Comparison of ENCODE assay signal across 9 cellular contexts in the genomic region with DNA sequence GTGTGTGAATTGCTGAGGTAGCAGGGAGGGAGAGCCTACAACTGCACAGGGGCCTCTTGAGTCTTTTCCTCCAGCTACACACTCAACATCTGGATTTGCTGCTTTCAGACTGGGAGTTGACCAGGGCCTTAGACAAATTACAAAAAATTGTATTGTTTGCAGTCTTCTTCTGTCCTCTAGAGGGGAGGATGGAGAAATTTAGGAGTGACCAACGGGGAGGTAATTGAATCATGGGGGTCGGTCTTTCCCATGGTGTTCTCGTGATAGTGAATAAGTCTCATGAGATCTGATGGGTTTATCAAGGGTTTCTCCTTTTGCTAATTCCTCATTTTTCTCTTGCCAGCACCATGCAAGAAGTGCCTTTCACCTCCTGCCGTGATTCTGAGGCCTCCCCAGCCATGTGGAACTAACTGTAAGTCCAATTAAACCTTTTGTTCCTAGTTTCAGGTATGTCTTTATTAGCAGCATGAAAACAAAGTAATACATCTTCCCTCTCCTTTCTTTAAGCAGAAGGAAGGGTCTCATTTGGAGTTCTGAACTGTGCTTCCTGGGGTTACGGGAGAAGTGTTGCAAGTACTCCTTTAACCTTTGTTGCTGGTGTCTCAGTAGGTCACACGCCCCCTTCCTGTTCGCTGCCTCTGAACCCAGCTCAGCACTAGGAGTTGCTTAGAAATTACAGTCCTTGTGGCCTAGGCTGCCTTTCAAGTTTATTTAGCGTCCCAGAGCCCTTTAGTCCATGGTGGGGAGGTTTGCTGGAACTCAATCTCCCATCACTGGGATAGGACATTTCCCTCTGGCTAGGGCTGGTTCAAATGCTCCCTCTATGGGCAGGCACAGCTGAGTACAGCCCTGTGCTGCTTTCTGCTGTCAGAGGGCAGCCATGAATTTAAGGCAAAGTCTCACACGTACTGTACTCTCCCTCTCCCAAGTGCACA. TPM values are rescaled to one million over a fixed set of nuclear protein-coding genes. Genes with fewer than 3 reads are reported as not detected.
DNase-seq lines count a peak whose midpoint lies in the region; ATAC-seq and TF ChIP-seq lines count a peak whose summit lies in the region.
"Had no signal": no experiment of that assay in that cellular context is flagged by ENCODE, and none has a peak within 500 bp of the region (broad histone marks: within the 10 kb centered on the region; RNA-seq: fewer than 3 reads in every experiment).

No MANE protein-coding gene starts in this region.

- H3K27ac Mint-ChIP-seq in activated naive CD4-positive, alpha-beta T cell treated with anti-CD3 and anti-CD28 coated beads, Interleukin-2, amount 50 U/mL, for 72 hours = no peak overlapping the region
- H3K27ac Mint-ChIP-seq in nephron progenitor cell = no peak overlapping the region
- H3K27ac Mint-ChIP-seq: T-helper 1 cell treated with Interleukin-12 subunit alpha and Interleukin-12 subunit beta and Interleukin-4 antibody, amounts not matched to agents 30 μg/mL and 1 μg/mL, for 36 hours had no signal

- H3K9me3 ChIP-seq in uterus = no peaks in the 10 kb centered on the region

- peaks cover 15% of the 10 kb centered on the region for H3K4me1 Mint-ChIP-seq in nephron progenitor cell

- H3K27me3 ChIP-seq in uterus = no peaks in the 10 kb centered on the region

- H3K36me3 Mint-ChIP-seq in activated naive CD4-positive, alpha-beta T cell treated with anti-CD3 and anti-CD28 coated beads, Interleukin-2, amount 50 U/mL, for 72 hours = no peaks in the 10 kb centered on the region
- H3K36me3 Mint-ChIP-seq in nephron progenitor cell (ENCODE audit: low read depth) = no peaks in the 10 kb centered on the region

- no peak overlapping the region for H3K4me3 ChIP-seq in HFF-Myc (replicated peaks; ENCODE audit: low read depth, low read length)
- no peak overlapping the region for H3K4me3 ChIP-seq in uterus

- H3K36me3 ChIP-seq in uterus = no peaks in the 10 kb centered on the region

- DNase-seq in GM10266 (ENCODE audit: extremely low spot score) = no peak
- DNase-seq in HFF-Myc (ENCODE audit: extremely low read depth, low read depth) = no peak
- no peak for DNase-seq in activated naive CD4-positive, alpha-beta T cell treated with anti-CD3 and anti-CD28 coated beads, Interleukin-2, amount 50 U/mL, for 72 hours (ENCODE audit: low spot score in 2 of 2)
- DNase-seq in nephron progenitor cell = no peak
- no peak for DNase-seq in activated CD8-positive, alpha-beta memory T cell treated with anti-CD3 and anti-CD28 coated beads, Interleukin-2, amount 50 U/mL, for 4 hours
- DNase-seq in posterior vena cava (ENCODE audit: low spot score) = no peak
- DNase-seq in uterus = no peak

- H3K27ac ChIP-seq in uterus = no peak overlapping the region

- TF ChIP-seq CTCF in GM10266 (IDR thresholded peaks at IDR 0.05; ENCODE audit: control insufficient read depth, insufficient read depth, low read depth, missing control alignments) (peak; percentile 56), HFF-Myc (IDR thresholded peaks at IDR 0.05; ENCODE audit: low read depth, low read length, missing control alignments) (peak; percentile 29), nephron progenitor cell (IDR thresholded peaks at IDR 0.05) (peak; percentile 9), uterus (IDR thresholded peaks at IDR 0.05) (no peak)

- TF ChIP-seq POLR2A in uterus (IDR thresholded peaks at IDR 0.05) = no peak

- intact Hi-C loops in posterior vena cava (cut with DNase I) (no loop called here), uterus (cut with DNase I; ENCODE audit: low total_unique reads) (no loop called here)

- peak; percentile 53 to 73 for ATAC-seq in activated naive CD4-positive, alpha-beta T cell treated with anti-CD3 and anti-CD28 coated beads, Interleukin-2, amount 50 U/mL, for 72 hours

- no peaks in the 10 kb centered on the region for H3K9me3 Mint-ChIP-seq in activated naive CD4-positive, alpha-beta T cell treated with anti-CD3 and anti-CD28 coated beads, Interleukin-2, amount 50 U/mL, for 72 hours
- no peaks in the 10 kb centered on the region for H3K9me3 Mint-ChIP-seq in nephron progenitor cell
- H3K9me3 Mint-ChIP-seq: T-helper 1 cell treated with Interleukin-12 subunit alpha and Interleukin-12 subunit beta and Interleukin-4 antibody, amounts not matched to agents 30 μg/mL and 1 μg/mL, for 36 hours had no signal

- H3K27me3 Mint-ChIP-seq in nephron progenitor cell (ENCODE audit: low read depth, poor library complexity) = peaks cover 3% of the 10 kb centered on the region

- no peaks in the 10 kb centered on the region for H3K4me1 ChIP-seq in uterus

- no peak overlapping the region for H3K4me3 Mint-ChIP-seq in nephron progenitor cell
- H3K4me3 Mint-ChIP-seq: T-helper 1 cell treated with Interleukin-12 subunit alpha and Interleukin-12 subunit beta and Interleukin-4 antibody, amounts not matched to agents 30 μg/mL and 1 μg/mL, for 36 hours had no signal

RNA-seq across cellular contexts. Expression of a gene that starts 4.4 kb away (rescaled TPM):
- total RNA-seq in activated naive CD4-positive, alpha-beta T cell treated with anti-CD3 and anti-CD28 coated beads, Interleukin-2, amount 50 U/mL, for 72 hours = not detected
- not detected for total RNA-seq in posterior vena cava
- total RNA-seq in uterus = not detected
- total RNA-seq: astrocyte had no signal

RNA-seq across cellular contexts. Expression of a gene that starts 26.9 kb away (rescaled TPM):
- total RNA-seq in activated naive CD4-positive, alpha-beta T cell treated with anti-CD3 and anti-CD28 coated beads, Interleukin-2, amount 50 U/mL, for 72 hours = not detected
- total RNA-seq in posterior vena cava = not detected
- not detected for total RNA-seq in uterus
- total RNA-seq: astrocyte had no signal

RNA-seq across cellular contexts. Expression of a gene that starts 28.2 kb away (rescaled TPM):
- not detected for total RNA-seq in activated naive CD4-positive, alpha-beta T cell treated with anti-CD3 and anti-CD28 coated beads, Interleukin-2, amount 50 U/mL, for 72 hours
- not detected for total RNA-seq in posterior vena cava
- total RNA-seq in uterus = not detected
- total RNA-seq: astrocyte had no signal

RNA-seq across cellular contexts. Expression of a gene that starts 45.5 kb away (rescaled TPM):
- total RNA-seq in activated naive CD4-positive, alpha-beta T cell treated with anti-CD3 and anti-CD28 coated beads, Interleukin-2, amount 50 U/mL, for 72 hours = not detected
- total RNA-seq in posterior vena cava = not detected
- total RNA-seq in uterus = not detected
- total RNA-seq: astrocyte had no signal

Comparison
In these comparisons a context has a peak if more than half of its experiments do, and no peak if none do; other contexts are left out.
1. CTCF ChIP-seq: peak in GM10266 (single experiment), HFF-Myc (single experiment) and nephron progenitor cell (single experiment); none in uterus (0 of 4).